8 cellular contexts compared by ENCODE assay signal in the genomic region with DNA sequence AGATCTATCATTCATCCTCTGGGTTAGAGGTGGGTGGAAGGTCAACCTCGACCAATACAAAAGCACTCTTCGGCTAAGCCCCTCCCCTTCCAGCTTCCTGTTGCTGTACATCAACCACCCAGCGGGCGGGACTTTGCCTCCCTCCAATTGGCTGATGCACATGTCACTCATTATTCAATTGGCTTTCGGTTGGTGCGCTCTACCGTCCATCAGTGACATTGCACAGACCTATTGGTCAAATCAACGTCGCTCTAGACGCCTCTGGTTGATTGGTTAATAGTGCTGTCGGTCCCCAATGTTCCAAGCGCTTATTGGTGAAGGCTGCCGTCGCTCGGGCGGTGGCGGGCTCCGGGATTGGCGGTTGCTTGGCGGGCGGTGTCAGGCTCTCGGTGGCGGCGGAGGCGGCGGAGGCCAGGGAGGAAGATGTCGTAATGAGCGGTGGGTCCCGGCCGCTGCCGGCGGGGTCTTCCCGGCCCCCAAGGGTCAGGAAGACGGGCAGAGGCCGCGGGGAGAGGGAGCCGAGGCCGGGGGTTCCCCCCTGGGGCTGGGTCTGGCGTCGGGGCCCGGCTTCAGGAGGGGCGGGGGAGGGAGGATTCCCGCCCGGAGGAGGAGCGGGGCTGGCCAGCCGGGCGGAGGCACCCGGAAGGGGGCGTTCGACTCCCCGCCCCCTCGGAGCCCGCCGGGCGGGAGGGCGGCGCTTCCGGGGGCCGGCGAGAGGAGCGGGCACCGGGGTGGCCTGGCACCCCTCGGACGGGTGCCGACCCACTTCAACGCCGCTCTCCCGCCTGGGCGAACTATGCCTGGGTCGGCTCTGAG. TPM values are rescaled to one million over a fixed set of nuclear protein-coding genes. Genes with fewer than 3 reads are reported as not detected.
DNase-seq lines count a peak whose midpoint lies in the region; ATAC-seq, FAIRE-seq and TF ChIP-seq lines count a peak whose summit lies in the region.

A gene (plus strand): TSS at position 381 of the 816 bp plus-strand sequence. CDS start 51 bp downstream, at position 432.

- peaks cover 4% of the 10 kb centered on the region for H3K23me2 ChIP-seq in H1 (ENCODE audit: low read depth, low read length)

- H2BK20ac ChIP-seq in H1 (ENCODE audit: low read length): no peak within 1 kb of the TSS

- H4K8ac ChIP-seq in H1 (ENCODE audit: extremely low read depth, insufficient read depth, low read length) (peak within 1 kb of the TSS; percentile 96), mesenchymal stem cell (ENCODE audit: low read length) (peak within 1 kb of the TSS; percentile 98)

- no peaks in the 10 kb centered on the region for H4K20me1 ChIP-seq in H1 (replicated peaks in 1 of 2; ENCODE audit: control insufficient read depth in 1 of 2, insufficient read depth in 2 of 2, low read length in 2 of 2)

- H4K91ac ChIP-seq in H1 (replicated peaks; ENCODE audit: insufficient read length, low read length) (peak within 1 kb of the TSS; percentile 86), mesenchymal stem cell (ENCODE audit: low read length) (peak within 1 kb of the TSS; percentile 95)

- H3K36me3 ChIP-seq in NT2/D1 (ENCODE audit: insufficient read depth, insufficient read length, low read length): peaks cover 18% of the 10 kb centered on the region
- H3K36me3 ChIP-seq in H1 (ENCODE audit: control insufficient read depth in 2 of 4, insufficient read depth in 4 of 4, low read length in 3 of 4): no peaks in the 10 kb centered on the region
- peaks cover 8 to 9% of the 10 kb centered on the region in 2 experiments for H3K36me3 ChIP-seq in mesenchymal stem cell (ENCODE audit: control insufficient read depth in 1 of 2, insufficient read depth in 2 of 2, low read depth in 1 of 2, low read length in 2 of 2)

- no peaks in the 10 kb centered on the region for H3K9me3 ChIP-seq in NT2/D1 (ENCODE audit: insufficient read depth, low read length)
- no peaks in the 10 kb centered on the region for H3K9me3 ChIP-seq in H1 (ENCODE audit: insufficient read depth in 2 of 2, low read depth in 1 of 2, low read length in 1 of 2)
- H3K9me3 ChIP-seq in mesenchymal stem cell (ENCODE audit: control insufficient read depth, low read length): no peaks in the 10 kb centered on the region

- no peaks in the 10 kb centered on the region for H3K9me3 Mint-ChIP-seq in activated CD8-positive, alpha-beta memory T cell treated with anti-CD3 and anti-CD28 coated beads, Interleukin-2, amount 10 ng/mL, durations not matched to agents 7 days and 5 days (ENCODE audit: low read depth)

- peak; percentile 84 for ATAC-seq in GM21381 (IDR thresholded peaks at IDR 0.05; ENCODE audit: unreplicated experiment)
- peak; percentile 93 for ATAC-seq in activated CD8-positive, alpha-beta memory T cell treated with anti-CD3 and anti-CD28 coated beads, Interleukin-2, amount 10 ng/mL, durations not matched to agents 7 days and 5 days

- H3K23ac ChIP-seq in H1 (ENCODE audit: insufficient read length) (no peak within 1 kb of the TSS), mesenchymal stem cell (ENCODE audit: low read length in 2 of 2) (peak within 1 kb of the TSS in 1 of 2 experiments; percentile 57)

- peak within 1 kb of the TSS; percentile 95 for H3K4me3 ChIP-seq in NT2/D1 (ENCODE audit: insufficient read length, low read depth)
- peak within 1 kb of the TSS; percentile 85 to 99 (median 93) for H3K4me3 ChIP-seq in H1 (ENCODE audit: extremely low read depth in 1 of 4, insufficient read depth in 2 of 4, low read depth in 3 of 4, low read length in 4 of 4)
- H3K4me3 ChIP-seq in mesenchymal stem cell (ENCODE audit: insufficient read depth in 1 of 2, low read depth in 1 of 2, low read length in 2 of 2): peak within 1 kb of the TSS; percentile 96 to 99

- H2AFZ ChIP-seq in H1 (ENCODE audit: low read length) (peak within 1 kb of the TSS; percentile 68; the same call in 1 of the 2 replicates), mesenchymal stem cell (ENCODE audit: low read depth, low read length) (peak within 1 kb of the TSS; percentile 97)

- no peak within 1 kb of the TSS for H3K14ac ChIP-seq in H1 (ENCODE audit: insufficient read length)
- peak within 1 kb of the TSS in 1 of 2 experiments; percentile 100 for H3K14ac ChIP-seq in mesenchymal stem cell (ENCODE audit: low read length in 2 of 2)

- H3K36me3 Mint-ChIP-seq in activated CD8-positive, alpha-beta memory T cell treated with anti-CD3 and anti-CD28 coated beads, Interleukin-2, amount 10 ng/mL, durations not matched to agents 7 days and 5 days: peaks cover 7% of the 10 kb centered on the region

- no peak; a peak in 1 of 4 replicates for TF ChIP-seq CTCF in H1 (IDR thresholded peaks at IDR 0.05; ENCODE audit: control extremely low read depth in 1 of 3, insufficient read depth in 1 of 3, low read depth in 1 of 3, low read length in 3 of 3)

- no peak within 1 kb of the TSS for H2AK5ac ChIP-seq in H1 (ENCODE audit: low read depth, low read length)
- H2AK5ac ChIP-seq in mesenchymal stem cell (ENCODE audit: low read length, severe bottlenecking): peak within 1 kb of the TSS; percentile 75

- no peaks in the 10 kb centered on the region for H3K27me3 Mint-ChIP-seq in activated CD8-positive, alpha-beta memory T cell treated with anti-CD3 and anti-CD28 coated beads, Interleukin-2, amount 10 ng/mL, durations not matched to agents 7 days and 5 days

- peak within 1 kb of the TSS; percentile 73 for H2BK5ac ChIP-seq in H1 (ENCODE audit: low read depth, low read length)
- peak within 1 kb of the TSS; percentile 97 for H2BK5ac ChIP-seq in mesenchymal stem cell (ENCODE audit: low read depth, low read length, poor library complexity, severe bottlenecking)

- no peak for TF ChIP-seq RAD21 in H1 (IDR thresholded peaks at IDR 0.05 in 1 of 2, conservative IDR thresholded peaks at IDR 0.05 in 1 of 2; ENCODE audit: low read depth in 2 of 2, low read length in 2 of 2)

- H3K4ac ChIP-seq in H1 (replicated peaks; ENCODE audit: insufficient read length, low read depth, low read length): peak within 1 kb of the TSS; percentile 27
- H3K4ac ChIP-seq in mesenchymal stem cell (ENCODE audit: low read depth in 1 of 2, low read length in 2 of 2): peak within 1 kb of the TSS; percentile 93 to 97

- peak within 1 kb of the TSS; percentile 83 for H3K4me3 Mint-ChIP-seq in activated CD8-positive, alpha-beta memory T cell treated with anti-CD3 and anti-CD28 coated beads, Interleukin-2, amount 10 ng/mL, durations not matched to agents 7 days and 5 days

- H3K4me1 ChIP-seq in NT2/D1 (ENCODE audit: insufficient read depth, insufficient read length) (no peaks in the 10 kb centered on the region), H1 (replicated peaks in 1 of 4; ENCODE audit: control insufficient read depth in 3 of 4, insufficient read depth in 4 of 4, low read length in 3 of 4) (peaks cover 0 to 9% (median 4%) of the 10 kb centered on the region in 4 experiments; a peak in 6 of 7 replicates), mesenchymal stem cell (ENCODE audit: control insufficient read depth, insufficient read depth, low read depth, low read length) (no peaks in the 10 kb centered on the region)

- FAIRE-seq in H1 (lab: Jason Lieb, UNC): peak; percentile 96

- H3K4me2 ChIP-seq in H1 (ENCODE audit: insufficient read depth in 1 of 2, low read depth in 2 of 2, low read length in 2 of 2) (peak within 1 kb of the TSS; percentile 95 to 100), mesenchymal stem cell (ENCODE audit: low read length, poor library complexity, severe bottlenecking) (peak within 1 kb of the TSS; percentile 89)

- peaks cover 0 to 21% of the 10 kb centered on the region in 2 experiments; a peak in 3 of 4 replicates for H3K79me2 ChIP-seq in H1 (ENCODE audit: control insufficient read depth in 1 of 2, insufficient read depth in 2 of 2, low read length in 2 of 2)

- peak within 1 kb of the TSS; percentile 91 for H3K18ac ChIP-seq in H1 (ENCODE audit: extremely low read depth, low read length)
- H3K18ac ChIP-seq in mesenchymal stem cell (ENCODE audit: low read depth in 1 of 2, low read length in 2 of 2): peak within 1 kb of the TSS; percentile 96 to 100

- H2BK12ac ChIP-seq in H1 (ENCODE audit: low read depth, low read length) (no peak within 1 kb of the TSS; the same call in 1 of the 2 replicates), mesenchymal stem cell (ENCODE audit: low read length in 2 of 2) (no peak within 1 kb of the TSS)

- H3K56ac ChIP-seq in H1 (replicated peaks; ENCODE audit: insufficient read length, low read depth, low read length): peak within 1 kb of the TSS; percentile 19

- CTCF ChIA-PET in activated CD8-positive, alpha-beta memory T cell treated with anti-CD3 and anti-CD28 coated beads, Interleukin-2, amount 10 ng/mL, durations not matched to agents 7 days and 5 days (lab: Charles Lee): interaction anchor here (0.8 to 8.7 kb wide), 15 partner anchors 14 to 197 kb away, joined by 3 to 365 read pairs (median 4); a partner anchor contains a TSS
- CTCF ChIA-PET in H1 (lab: Charles Lee; ENCODE audit: partially characterized antibody): interaction anchor here (0.7 to 18.8 kb wide), 15 partner anchors 10 to 121 kb away, joined by 3 to 1206 read pairs (median 4); a partner anchor contains a TSS

- H4K5ac ChIP-seq in H1 (ENCODE audit: insufficient read length, low read depth, low read length): peak within 1 kb of the TSS; percentile 90

- WGBS in H1 (ENCODE audit: extremely low coverage in 1 of 2, insufficient coverage in 1 of 2, insufficient read length in 1 of 2, insufficient replicate concordance in 2 of 2, low coverage in 1 of 2, low lambda C conversion rate in 2 of 2, missing lambda C conversion rate in 1 of 2), 2 experiments: 2% methylated on average over 39 of the region's 70 CpGs; no CpG with 5 or more reads in 1 of the 2 experiments
- under 1% methylated on average over 58 of the region's 70 CpGs for WGBS in mesenchymal stem cell

- H3K27ac Mint-ChIP-seq in activated CD8-positive, alpha-beta memory T cell treated with anti-CD3 and anti-CD28 coated beads, Interleukin-2, amount 10 ng/mL, durations not matched to agents 7 days and 5 days: peak within 1 kb of the TSS; percentile 95

- H3K79me1 ChIP-seq in H1 (ENCODE audit: low read depth, low read length): peaks cover 10% of the 10 kb centered on the region; the same call in 1 of the 2 replicates
- H3K79me1 ChIP-seq in mesenchymal stem cell (replicated peaks; ENCODE audit: low read length, poor library complexity, severe bottlenecking): peaks cover 26% of the 10 kb centered on the region

- no peak for TF ChIP-seq EP300 in H1 (IDR thresholded peaks at IDR 0.05; ENCODE audit: borderline replicate concordance in 1 of 2, low read depth in 2 of 2, low read length in 2 of 2)

- peak; percentile 53 to 75 for TF ChIP-seq POLR2A in H1 (IDR thresholded peaks at IDR 0.05; ENCODE audit: control extremely low read depth in 1 of 2, low read depth in 2 of 2, low read length in 2 of 2)

- H2BK15ac ChIP-seq in H1 (ENCODE audit: low read length) (0 out of 2 replicates have a peak within 1 kb of the TSS, but pooled peaks have one; percentile 25), mesenchymal stem cell (ENCODE audit: low read depth, poor library complexity, severe bottlenecking) (peak within 1 kb of the TSS; percentile 99)

- DNase-seq in COR-L47 (lab: John Stamatoyannopoulos, UW) (peak; percentile 100), HUDEP-2 (lab: John Stamatoyannopoulos, UW; ENCODE audit: unreplicated experiment in 76 of 76) (peak; percentile 82 to 100 (median 100)), NT2/D1 (ENCODE audit: low read depth, low spot score) (peak; percentile 100), H1 (ENCODE audit: low read depth in 1 of 2, low spot score in 2 of 2) (peak; percentile 100), mesenchymal stem cell (peak; percentile 100)
- peak; percentile 100 for DNase-seq in activated CD8-positive, alpha-beta memory T cell treated with anti-CD3 and anti-CD28 coated beads, Interleukin-2, amount 10 ng/mL, durations not matched to agents 7 days and 5 days
- peak; percentile 98 for DNase-seq in stimulated activated CD8-positive, alpha-beta memory T cell treated with anti-CD3 and anti-CD28 coated beads, Interleukin-12 subunit alpha, Interleukin-12 subunit beta, amount 100 ng/mL, for 4 hours (ENCODE audit: low read depth)

- no peak within 1 kb of the TSS for H2BK120ac ChIP-seq in H1 (replicated peaks; ENCODE audit: low read depth, low read length)
- H2BK120ac ChIP-seq in mesenchymal stem cell (ENCODE audit: low read depth, low read length): peak within 1 kb of the TSS; percentile 99

- H3K27me3 ChIP-seq in NT2/D1 (ENCODE audit: insufficient read depth, insufficient read length) (no peaks in the 10 kb centered on the region), H1 (replicated peaks in 1 of 4; ENCODE audit: control insufficient read depth in 3 of 4, extremely low read depth in 1 of 4, insufficient read depth in 3 of 4, low read length in 3 of 4) (no peaks in the 10 kb centered on the region; a peak in 1 of 7 replicates), mesenchymal stem cell (ENCODE audit: control insufficient read depth in 1 of 2, insufficient read depth in 1 of 2, low read length in 2 of 2) (no peaks in the 10 kb centered on the region)

- peaks cover 47% of the 10 kb centered on the region for H3K4me1 Mint-ChIP-seq in activated CD8-positive, alpha-beta memory T cell treated with anti-CD3 and anti-CD28 coated beads, Interleukin-2, amount 10 ng/mL, durations not matched to agents 7 days and 5 days

- POLR2A ChIA-PET in H1 (lab: Charles Lee; ENCODE audit: partially characterized antibody): interaction anchor here (0.6 to 8.9 kb wide), 26 partner anchors 9 to 196 kb away, joined by 3 to 134 read pairs (median 5); a partner anchor contains a TSS

- peak within 1 kb of the TSS; percentile 97 for H3K9ac ChIP-seq in NT2/D1 (ENCODE audit: insufficient read length, low read depth)
- peak within 1 kb of the TSS; percentile 69 to 85 (median 80) for H3K9ac ChIP-seq in H1 (replicated peaks in 1 of 4; ENCODE audit: extremely low read depth in 1 of 4, low read depth in 3 of 4, low read length in 3 of 4)
- H3K9ac ChIP-seq in mesenchymal stem cell (ENCODE audit: low read length): peak within 1 kb of the TSS; percentile 99

- H3K27ac ChIP-seq in H1 (ENCODE audit: low read depth, low read length) (peak within 1 kb of the TSS; percentile 83), mesenchymal stem cell (ENCODE audit: low read length, poor library complexity, severe bottlenecking) (peak within 1 kb of the TSS; percentile 84)

RNA-seq across cellular contexts. Expression of the gene that starts here (rescaled TPM):
- total RNA-seq in activated CD8-positive, alpha-beta memory T cell treated with anti-CD3 and anti-CD28 coated beads, Interleukin-2, amount 10 ng/mL, durations not matched to agents 7 days and 5 days: 10 to 100 TPM; 21.7 to 22.9 TPM
- total RNA-seq in H1 (2021; fragmentation: NEBNext Ultra II Directional; extraction: Animal tissue kit (Norgen Biotek cat#: 25700)): 11.0 and 13.8 TPM in 2 replicates
- 5.6 and 9.5 TPM in 2 replicates for polyA plus RNA-seq in H1 (2011; rRNA removed)
- 3.8 TPM for polyA plus RNA-seq in H1 (2011; cell fraction: cytosol; rRNA removed)
- polyA plus RNA-seq in H1 (2011; cell fraction: nucleus; rRNA removed): 9.7 TPM
- 12.1 to 18.6 TPM (median 18.1 TPM) in 4 replicates for polyA plus RNA-seq in H1 (2012, experiment 1 of 2)
- polyA plus RNA-seq in H1 (2012, experiment 2 of 2): 14.7 TPM
- polyA plus RNA-seq in H1 (2013, experiment 1 of 2): 18.4 TPM
- polyA plus RNA-seq in H1 (2013, experiment 2 of 2): 15.6 TPM
- polyA minus RNA-seq in H1 (2011; rRNA and poly(A)+ RNA removed): 2.4 and 5.9 TPM in 2 replicates
- polyA minus RNA-seq in H1 (2011; cell fraction: cytosol; rRNA and poly(A)+ RNA removed): 3.9 TPM
- 5.2 TPM for polyA minus RNA-seq in H1 (2011; cell fraction: nucleus; rRNA and poly(A)+ RNA removed)
- polyA plus RNA-seq in mesenchymal stem cell (2013, experiment 1 of 2): 25.4 TPM
- polyA plus RNA-seq in mesenchymal stem cell (2013, experiment 2 of 2): 26.2 TPM

Comparison
In these comparisons a context has a peak if more than half of its experiments do, and no peak if none do; other contexts are left out.
1. Peak in every context shown above with its lines: DNase-seq, ATAC-seq, H3K4me3 ChIP-seq and H3K27ac ChIP-seq.